Comparison of ENCODE assay signal across 16 cellular contexts in genomic region chr22:26893711-26894110, GRCh38.
DNase-seq lines count a peak whose midpoint lies in the region; ATAC-seq and TF ChIP-seq lines count a peak whose summit lies in the region.
"Had no signal": no experiment of that assay in that cellular context is flagged by ENCODE, and none has a peak within 500 bp of the region (broad histone marks: within the 10 kb centered on the region; RNA-seq: fewer than 3 reads in every experiment).

No MANE protein-coding gene starts in this region.

- H3K27me3 Mint-ChIP-seq in osteocyte (ENCODE audit: unreplicated experiment) = no peaks in the 10 kb centered on the region

- H3K4me1 ChIP-seq in SJSA1 (replicated peaks) (peaks cover 50% of the 10 kb centered on the region), gastroesophageal sphincter (peaks cover 0 to 38% (median 8%) of the 10 kb centered on the region in 3 donors)

- peaks cover 2% of the 10 kb centered on the region for H3K9me3 Mint-ChIP-seq in osteocyte (ENCODE audit: unreplicated experiment)
- H3K9me3 Mint-ChIP-seq: mesothelial cell of epicardium had no signal

- H3K4me3 Mint-ChIP-seq in osteocyte (ENCODE audit: unreplicated experiment) = no peak overlapping the region
- H3K4me3 Mint-ChIP-seq: mesothelial cell of epicardium, neural crest cell, T-cell had no signal

- H3K27ac Mint-ChIP-seq in osteocyte (ENCODE audit: unreplicated experiment) = peak overlapping the region; percentile 98
- H3K27ac Mint-ChIP-seq: T-cell had no signal

- H3K4me3 ChIP-seq in SJSA1 = no peak overlapping the region
- H3K4me3 ChIP-seq in gastroesophageal sphincter = no peak overlapping the region

- H3K4me1 Mint-ChIP-seq in osteocyte (ENCODE audit: unreplicated experiment) = peaks cover 66% of the 10 kb centered on the region
- H3K4me1 Mint-ChIP-seq: T-cell had no signal

- H3K27me3 ChIP-seq in SJSA1 (replicated peaks) (no peaks in the 10 kb centered on the region), gastroesophageal sphincter (no peaks in the 10 kb centered on the region)

- TF ChIP-seq CTCF in gastroesophageal sphincter (IDR thresholded peaks at IDR 0.05) (no peak), osteocyte (IDR thresholded peaks at IDR 0.05) (no peak)

- no peak for TF ChIP-seq POLR2A in gastroesophageal sphincter (IDR thresholded peaks at IDR 0.05)

- ATAC-seq in gastroesophageal sphincter (no peak), HG02938 (IDR thresholded peaks at IDR 0.05; ENCODE audit: unreplicated experiment) (no peak)
- ATAC-seq: T-cell had no signal

- 92% methylated on average over 3 of the region's 3 CpGs; no CpG with 5 or more reads in 1 of the 2 donors for WGBS in gastroesophageal sphincter (ENCODE audit: low coverage in 1 of 2), 2 donors

- no peaks in the 10 kb centered on the region for H3K36me3 ChIP-seq in SJSA1
- no peaks in the 10 kb centered on the region for H3K36me3 ChIP-seq in gastroesophageal sphincter

- H3K27ac ChIP-seq in SJSA1 (peak overlapping the region; percentile 87), gastroesophageal sphincter (peak overlapping the region; percentile 69 to 81 (median 80))

- TF ChIP-seq EP300 in gastroesophageal sphincter (IDR thresholded peaks at IDR 0.05) = no peak

- H3K9me3 ChIP-seq in SJSA1 (replicated peaks) = no peaks in the 10 kb centered on the region
- H3K9me3 ChIP-seq in gastroesophageal sphincter = no peaks in the 10 kb centered on the region

- DNase-seq in ELF-1 (ENCODE audit: low read depth, low spot score) (peak; percentile 46), SJSA1 (ENCODE audit: low read depth in 1 of 2, low spot score in 2 of 2) (peak in 1 of 2 experiments; percentile 14), osteocyte (ENCODE audit: extremely low spot score, unreplicated experiment) (no peak), NCI-H2029 treated with DMSO at 0.1 percent for 48 hours (lab: John Stamatoyannopoulos, UW) (no peak), globus pallidus (ENCODE audit: low spot score) (no peak)
- no peak for DNase-seq in activated T-cell treated with anti-CD3 and anti-CD28 coated beads, Interleukin-2, amount 50 U/mL, for 1 hour
- DNase-seq: activated CD4-positive, alpha-beta T cell treated with anti-CD3 and anti-CD28 coated beads, Interleukin-2, amount 50 U/mL, for 1 hour; GDM1; MV-4-11; NCI-H187; NCI-H446 treated with DMSO at 0.1 percent for 48 hours; T-cell had no signal

- H3K36me3 Mint-ChIP-seq in osteocyte (ENCODE audit: unreplicated experiment) = peaks cover 4% of the 10 kb centered on the region
- H3K36me3 Mint-ChIP-seq: mesothelial cell of epicardium had no signal
